In the genomic region with DNA sequence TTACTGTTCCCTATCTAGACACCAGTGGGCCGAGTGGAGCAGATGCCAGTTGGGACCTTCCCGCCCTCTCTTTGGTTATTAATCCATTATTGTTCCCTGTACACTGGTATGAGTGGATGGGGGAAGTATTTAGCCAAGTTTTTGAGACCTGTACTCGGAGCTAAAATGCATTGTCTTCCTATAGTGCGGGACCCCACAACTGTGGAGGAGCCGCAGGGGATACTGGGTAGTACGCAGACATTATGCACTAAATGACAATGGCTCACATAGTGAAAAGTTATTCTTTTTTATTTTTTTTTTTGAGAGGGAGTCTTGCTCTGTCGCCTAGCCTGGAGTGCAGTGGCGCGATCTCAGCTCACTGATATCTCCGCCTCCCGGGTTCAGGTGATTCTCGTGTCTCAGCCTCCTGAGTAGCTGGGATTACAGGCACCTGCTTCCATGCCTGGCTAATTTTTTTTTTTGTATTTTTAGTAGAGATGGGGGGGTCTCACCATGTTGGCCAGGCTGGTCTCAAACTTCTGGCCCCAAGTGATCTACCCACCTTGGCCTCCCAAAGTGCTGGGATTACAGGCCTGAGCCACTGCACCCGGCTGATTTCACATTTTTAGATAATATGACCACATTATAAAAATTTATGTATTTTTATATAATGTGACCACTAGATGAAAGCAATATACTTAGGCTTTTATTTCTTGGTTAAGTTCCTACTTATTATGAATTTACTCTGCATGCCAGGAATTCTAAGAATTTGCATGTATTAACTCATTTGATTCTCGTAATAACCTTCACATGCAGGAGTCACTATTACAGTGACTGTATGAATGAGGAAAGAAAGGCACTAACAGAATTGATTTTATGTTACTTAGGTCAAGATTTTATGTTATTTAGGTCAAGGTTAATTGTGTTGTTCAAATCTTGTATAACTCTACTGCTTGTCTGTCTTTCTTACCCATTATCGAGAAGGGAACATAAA, we compare ENCODE assay signal across 1 cellular context.
TF ChIP-seq lines count a peak whose summit lies in the region.

No MANE protein-coding gene starts in this region.

TF ChIP-seq in HCT116, 20 proteins besides CTCF, POLR2A, EP300 and RAD21 (continued from another document):
- TF ChIP-seq JUND (IDR thresholded peaks at IDR 0.05) (no peak), SIN3A (IDR thresholded peaks at IDR 0.05; ENCODE audit: low read depth) (no peak), SP1 (IDR thresholded peaks at IDR 0.05; ENCODE audit: low read depth) (no peak), POLR2AphosphoS5 (IDR thresholded peaks at IDR 0.05; ENCODE audit: low read depth, low read length) (no peak), EGR1 (IDR thresholded peaks at IDR 0.05; ENCODE audit: low read depth) (no peak), YY1 (IDR thresholded peaks at IDR 0.05; ENCODE audit: extremely low read depth, insufficient replicate concordance, low read depth, low read length) (no peak), ELF1 (IDR thresholded peaks at IDR 0.05; ENCODE audit: borderline replicate concordance, low read depth) (no peak), CBX3 (IDR thresholded peaks at IDR 0.05; ENCODE audit: low read depth) (no peak)
- TF ChIP-seq, protein P1, sequence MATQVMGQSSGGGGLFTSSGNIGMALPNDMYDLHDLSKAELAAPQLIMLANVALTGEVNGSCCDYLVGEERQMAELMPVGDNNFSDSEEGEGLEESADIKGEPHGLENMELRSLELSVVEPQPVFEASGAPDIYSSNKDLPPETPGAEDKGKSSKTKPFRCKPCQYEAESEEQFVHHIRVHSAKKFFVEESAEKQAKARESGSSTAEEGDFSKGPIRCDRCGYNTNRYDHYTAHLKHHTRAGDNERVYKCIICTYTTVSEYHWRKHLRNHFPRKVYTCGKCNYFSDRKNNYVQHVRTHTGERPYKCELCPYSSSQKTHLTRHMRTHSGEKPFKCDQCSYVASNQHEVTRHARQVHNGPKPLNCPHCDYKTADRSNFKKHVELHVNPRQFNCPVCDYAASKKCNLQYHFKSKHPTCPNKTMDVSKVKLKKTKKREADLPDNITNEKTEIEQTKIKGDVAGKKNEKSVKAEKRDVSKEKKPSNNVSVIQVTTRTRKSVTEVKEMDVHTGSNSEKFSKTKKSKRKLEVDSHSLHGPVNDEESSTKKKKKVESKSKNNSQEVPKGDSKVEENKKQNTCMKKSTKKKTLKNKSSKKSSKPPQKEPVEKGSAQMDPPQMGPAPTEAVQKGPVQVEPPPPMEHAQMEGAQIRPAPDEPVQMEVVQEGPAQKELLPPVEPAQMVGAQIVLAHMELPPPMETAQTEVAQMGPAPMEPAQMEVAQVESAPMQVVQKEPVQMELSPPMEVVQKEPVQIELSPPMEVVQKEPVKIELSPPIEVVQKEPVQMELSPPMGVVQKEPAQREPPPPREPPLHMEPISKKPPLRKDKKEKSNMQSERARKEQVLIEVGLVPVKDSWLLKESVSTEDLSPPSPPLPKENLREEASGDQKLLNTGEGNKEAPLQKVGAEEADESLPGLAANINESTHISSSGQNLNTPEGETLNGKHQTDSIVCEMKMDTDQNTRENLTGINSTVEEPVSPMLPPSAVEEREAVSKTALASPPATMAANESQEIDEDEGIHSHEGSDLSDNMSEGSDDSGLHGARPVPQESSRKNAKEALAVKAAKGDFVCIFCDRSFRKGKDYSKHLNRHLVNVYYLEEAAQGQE (IDR thresholded peaks at IDR 0.05; ENCODE audit: low read depth): no peak
- TF ChIP-seq, protein P2, sequence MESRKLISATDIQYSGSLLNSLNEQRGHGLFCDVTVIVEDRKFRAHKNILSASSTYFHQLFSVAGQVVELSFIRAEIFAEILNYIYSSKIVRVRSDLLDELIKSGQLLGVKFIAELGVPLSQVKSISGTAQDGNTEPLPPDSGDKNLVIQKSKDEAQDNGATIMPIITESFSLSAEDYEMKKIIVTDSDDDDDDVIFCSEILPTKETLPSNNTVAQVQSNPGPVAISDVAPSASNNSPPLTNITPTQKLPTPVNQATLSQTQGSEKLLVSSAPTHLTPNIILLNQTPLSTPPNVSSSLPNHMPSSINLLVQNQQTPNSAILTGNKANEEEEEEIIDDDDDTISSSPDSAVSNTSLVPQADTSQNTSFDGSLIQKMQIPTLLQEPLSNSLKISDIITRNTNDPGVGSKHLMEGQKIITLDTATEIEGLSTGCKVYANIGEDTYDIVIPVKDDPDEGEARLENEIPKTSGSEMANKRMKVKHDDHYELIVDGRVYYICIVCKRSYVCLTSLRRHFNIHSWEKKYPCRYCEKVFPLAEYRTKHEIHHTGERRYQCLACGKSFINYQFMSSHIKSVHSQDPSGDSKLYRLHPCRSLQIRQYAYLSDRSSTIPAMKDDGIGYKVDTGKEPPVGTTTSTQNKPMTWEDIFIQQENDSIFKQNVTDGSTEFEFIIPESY (IDR thresholded peaks at IDR 0.05; ENCODE audit: extremely low read depth, insufficient replicate concordance, low read length): no peak
